ENCODE assay signal across 1 cellular context in the genomic region with DNA sequence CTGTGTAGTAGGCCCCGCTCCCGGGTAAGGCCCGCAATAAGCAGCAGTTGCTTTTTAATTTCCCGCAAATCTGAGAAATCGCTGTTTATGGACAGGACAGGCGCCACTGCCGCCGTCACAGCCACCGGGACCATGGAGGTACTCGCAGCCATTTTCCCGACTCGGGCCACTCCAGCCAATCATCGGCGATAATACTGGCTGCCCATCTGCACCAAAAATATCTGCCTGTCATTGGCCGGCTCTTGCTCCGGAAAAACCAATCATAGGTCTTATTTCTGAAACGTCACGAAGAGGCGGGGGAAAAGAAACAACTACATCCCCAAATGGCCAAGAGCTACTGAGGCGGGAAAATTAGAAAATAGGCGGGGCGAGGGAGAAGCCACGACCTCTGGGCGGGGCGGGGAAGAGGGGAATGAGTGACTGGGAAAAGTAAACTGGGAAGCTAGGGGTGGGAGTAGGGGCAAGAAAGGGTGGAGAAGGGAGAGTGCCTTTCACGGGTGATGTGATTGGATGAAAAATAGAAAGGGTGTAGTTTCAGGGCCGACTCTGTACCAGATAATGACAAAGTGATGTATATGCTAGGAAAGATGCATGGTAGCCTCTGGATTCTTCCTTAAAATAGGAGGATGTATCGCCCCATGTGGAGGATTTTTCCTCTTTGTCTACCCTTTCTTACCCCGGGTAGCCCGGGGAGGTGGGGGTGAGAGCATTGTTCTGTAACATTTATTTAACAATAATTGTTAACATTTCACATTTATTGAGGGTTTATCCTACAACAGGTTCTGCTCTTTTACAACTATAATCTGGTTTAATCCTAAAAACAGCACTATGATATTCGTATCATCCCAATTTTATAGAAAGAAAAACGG.
TF ChIP-seq lines count a peak whose summit lies in the region.

A gene with protein sequence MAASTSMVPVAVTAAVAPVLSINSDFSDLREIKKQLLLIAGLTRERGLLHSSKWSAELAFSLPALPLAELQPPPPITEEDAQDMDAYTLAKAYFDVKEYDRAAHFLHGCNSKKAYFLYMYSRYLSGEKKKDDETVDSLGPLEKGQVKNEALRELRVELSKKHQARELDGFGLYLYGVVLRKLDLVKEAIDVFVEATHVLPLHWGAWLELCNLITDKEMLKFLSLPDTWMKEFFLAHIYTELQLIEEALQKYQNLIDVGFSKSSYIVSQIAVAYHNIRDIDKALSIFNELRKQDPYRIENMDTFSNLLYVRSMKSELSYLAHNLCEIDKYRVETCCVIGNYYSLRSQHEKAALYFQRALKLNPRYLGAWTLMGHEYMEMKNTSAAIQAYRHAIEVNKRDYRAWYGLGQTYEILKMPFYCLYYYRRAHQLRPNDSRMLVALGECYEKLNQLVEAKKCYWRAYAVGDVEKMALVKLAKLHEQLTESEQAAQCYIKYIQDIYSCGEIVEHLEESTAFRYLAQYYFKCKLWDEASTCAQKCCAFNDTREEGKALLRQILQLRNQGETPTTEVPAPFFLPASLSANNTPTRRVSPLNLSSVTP (minus strand): TSS at position 163 of the 869 bp plus-strand sequence. CDS start 11 bp downstream, at position 152.

TF ChIP-seq in HepG2, 621 proteins besides CTCF, POLR2A, EP300 and RAD21 (continued from another document and continues in another):
- TF ChIP-seq FOXA3 (CRISPR knock-in tag; IDR thresholded peaks at IDR 0.05) (peak; percentile 67; the same call in 1 of the 2 replicates), ARHGAP35 (CRISPR knock-in tag; IDR thresholded peaks at IDR 0.05; ENCODE audit: borderline replicate concordance) (no peak), PLRG1 (conservative IDR thresholded peaks at IDR 0.05) (no peak), ZNF124 (CRISPR knock-in tag; IDR thresholded peaks at IDR 0.05) (no peak), PHF5A (CRISPR knock-in tag; IDR thresholded peaks at IDR 0.05; ENCODE audit: low read depth, unreplicated experiment) (peak; percentile 25), ARNTL (CRISPR knock-in tag; IDR thresholded peaks at IDR 0.05) (no peak), ZFP37 (CRISPR knock-in tag; IDR thresholded peaks at IDR 0.05; ENCODE audit: borderline replicate concordance) (no peak), SALL2 (CRISPR knock-in tag; IDR thresholded peaks at IDR 0.05) (no peak), CAMTA2 (CRISPR knock-in tag; IDR thresholded peaks at IDR 0.05; ENCODE audit: borderline replicate concordance) (no peak), NFATC3 (CRISPR knock-in tag; IDR thresholded peaks at IDR 0.05) (peak; percentile 79), NPAS2 (CRISPR knock-in tag; IDR thresholded peaks at IDR 0.05; ENCODE audit: borderline replicate concordance) (no peak), ZSCAN29 (CRISPR knock-in tag; conservative IDR thresholded peaks at IDR 0.05) (no peak; the same call in 1 of the 2 replicates), ZNF816 (CRISPR knock-in tag; IDR thresholded peaks at IDR 0.05; ENCODE audit: borderline replicate concordance) (no peak), THAP11 (CRISPR knock-in tag; IDR thresholded peaks at IDR 0.05) (peak; percentile 84), SP2 (CRISPR knock-in tag; IDR thresholded peaks at IDR 0.05) (peak; percentile 90), ZBTB42 (CRISPR knock-in tag; IDR thresholded peaks at IDR 0.05) (no peak), ZNF781 (CRISPR knock-in tag; IDR thresholded peaks at IDR 0.05; ENCODE audit: borderline replicate concordance, not compliant biosample characterization) (peak; percentile 64), ZNF235 (CRISPR knock-in tag; IDR thresholded peaks at IDR 0.05; ENCODE audit: borderline replicate concordance) (no peak), U2AF1 (optimal IDR thresholded peaks at IDR 0.05; ENCODE audit: low read depth, low read length) (no peak), TCF12 (IDR thresholded peaks at IDR 0.05) (no peak), TCF12 (CRISPR knock-in tag; IDR thresholded peaks at IDR 0.05) (no peak), ZKSCAN5 (CRISPR knock-in tag; IDR thresholded peaks at IDR 0.05) (no peak), ZMYM4 (CRISPR knock-in tag; IDR thresholded peaks at IDR 0.05) (peak; percentile 83), IRF2 (CRISPR knock-in tag; IDR thresholded peaks at IDR 0.05) (no peak), ARNT2 (CRISPR knock-in tag; IDR thresholded peaks at IDR 0.05; ENCODE audit: low read depth) (peak; percentile 71; the same call in 1 of the 2 replicates)
- TF ChIP-seq, protein P1, sequence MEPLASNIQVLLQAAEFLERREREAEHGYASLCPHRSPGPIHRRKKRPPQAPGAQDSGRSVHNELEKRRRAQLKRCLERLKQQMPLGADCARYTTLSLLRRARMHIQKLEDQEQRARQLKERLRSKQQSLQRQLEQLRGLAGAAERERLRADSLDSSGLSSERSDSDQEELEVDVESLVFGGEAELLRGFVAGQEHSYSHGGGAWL (CRISPR knock-in tag; IDR thresholded peaks at IDR 0.05), result no peak
- TF ChIP-seq, protein P2, sequence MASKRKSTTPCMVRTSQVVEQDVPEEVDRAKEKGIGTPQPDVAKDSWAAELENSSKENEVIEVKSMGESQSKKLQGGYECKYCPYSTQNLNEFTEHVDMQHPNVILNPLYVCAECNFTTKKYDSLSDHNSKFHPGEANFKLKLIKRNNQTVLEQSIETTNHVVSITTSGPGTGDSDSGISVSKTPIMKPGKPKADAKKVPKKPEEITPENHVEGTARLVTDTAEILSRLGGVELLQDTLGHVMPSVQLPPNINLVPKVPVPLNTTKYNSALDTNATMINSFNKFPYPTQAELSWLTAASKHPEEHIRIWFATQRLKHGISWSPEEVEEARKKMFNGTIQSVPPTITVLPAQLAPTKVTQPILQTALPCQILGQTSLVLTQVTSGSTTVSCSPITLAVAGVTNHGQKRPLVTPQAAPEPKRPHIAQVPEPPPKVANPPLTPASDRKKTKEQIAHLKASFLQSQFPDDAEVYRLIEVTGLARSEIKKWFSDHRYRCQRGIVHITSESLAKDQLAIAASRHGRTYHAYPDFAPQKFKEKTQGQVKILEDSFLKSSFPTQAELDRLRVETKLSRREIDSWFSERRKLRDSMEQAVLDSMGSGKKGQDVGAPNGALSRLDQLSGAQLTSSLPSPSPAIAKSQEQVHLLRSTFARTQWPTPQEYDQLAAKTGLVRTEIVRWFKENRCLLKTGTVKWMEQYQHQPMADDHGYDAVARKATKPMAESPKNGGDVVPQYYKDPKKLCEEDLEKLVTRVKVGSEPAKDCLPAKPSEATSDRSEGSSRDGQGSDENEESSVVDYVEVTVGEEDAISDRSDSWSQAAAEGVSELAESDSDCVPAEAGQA (IDR thresholded peaks at IDR 0.05; ENCODE audit: low read depth), result 0 out of 2 replicates have a peak, but pooled peaks have one; percentile 25
- TF ChIP-seq, protein P2 (CRISPR knock-in tag; IDR thresholded peaks at IDR 0.05; ENCODE audit: borderline replicate concordance), result no peak; the same call in 1 of the 2 replicates
- TF ChIP-seq, protein P3, sequence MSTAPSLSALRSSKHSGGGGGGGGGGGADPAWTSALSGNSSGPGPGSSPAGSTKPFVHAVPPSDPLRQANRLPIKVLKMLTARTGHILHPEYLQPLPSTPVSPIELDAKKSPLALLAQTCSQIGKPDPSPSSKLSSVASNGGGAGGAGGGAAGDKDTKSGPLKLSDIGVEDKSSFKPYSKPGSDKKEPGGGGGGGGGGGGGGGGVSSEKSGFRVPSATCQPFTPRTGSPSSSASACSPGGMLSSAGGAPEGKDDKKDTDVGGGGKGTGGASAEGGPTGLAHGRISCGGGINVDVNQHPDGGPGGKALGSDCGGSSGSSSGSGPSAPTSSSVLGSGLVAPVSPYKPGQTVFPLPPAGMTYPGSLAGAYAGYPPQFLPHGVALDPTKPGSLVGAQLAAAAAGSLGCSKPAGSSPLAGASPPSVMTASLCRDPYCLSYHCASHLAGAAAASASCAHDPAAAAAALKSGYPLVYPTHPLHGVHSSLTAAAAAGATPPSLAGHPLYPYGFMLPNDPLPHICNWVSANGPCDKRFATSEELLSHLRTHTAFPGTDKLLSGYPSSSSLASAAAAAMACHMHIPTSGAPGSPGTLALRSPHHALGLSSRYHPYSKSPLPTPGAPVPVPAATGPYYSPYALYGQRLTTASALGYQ (CRISPR knock-in tag; IDR thresholded peaks at IDR 0.05), result no peak
- TF ChIP-seq, protein P4, sequence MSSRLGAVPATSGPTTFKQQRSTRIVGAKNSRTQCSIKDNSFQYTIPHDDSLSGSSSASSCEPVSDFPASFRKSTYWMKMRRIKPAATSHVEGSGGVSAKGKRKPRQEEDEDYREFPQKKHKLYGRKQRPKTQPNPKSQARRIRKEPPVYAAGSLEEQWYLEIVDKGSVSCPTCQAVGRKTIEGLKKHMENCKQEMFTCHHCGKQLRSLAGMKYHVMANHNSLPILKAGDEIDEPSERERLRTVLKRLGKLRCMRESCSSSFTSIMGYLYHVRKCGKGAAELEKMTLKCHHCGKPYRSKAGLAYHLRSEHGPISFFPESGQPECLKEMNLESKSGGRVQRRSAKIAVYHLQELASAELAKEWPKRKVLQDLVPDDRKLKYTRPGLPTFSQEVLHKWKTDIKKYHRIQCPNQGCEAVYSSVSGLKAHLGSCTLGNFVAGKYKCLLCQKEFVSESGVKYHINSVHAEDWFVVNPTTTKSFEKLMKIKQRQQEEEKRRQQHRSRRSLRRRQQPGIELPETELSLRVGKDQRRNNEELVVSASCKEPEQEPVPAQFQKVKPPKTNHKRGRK (CRISPR knock-in tag; IDR thresholded peaks at IDR 0.05), result no peak
- TF ChIP-seq, protein P5, sequence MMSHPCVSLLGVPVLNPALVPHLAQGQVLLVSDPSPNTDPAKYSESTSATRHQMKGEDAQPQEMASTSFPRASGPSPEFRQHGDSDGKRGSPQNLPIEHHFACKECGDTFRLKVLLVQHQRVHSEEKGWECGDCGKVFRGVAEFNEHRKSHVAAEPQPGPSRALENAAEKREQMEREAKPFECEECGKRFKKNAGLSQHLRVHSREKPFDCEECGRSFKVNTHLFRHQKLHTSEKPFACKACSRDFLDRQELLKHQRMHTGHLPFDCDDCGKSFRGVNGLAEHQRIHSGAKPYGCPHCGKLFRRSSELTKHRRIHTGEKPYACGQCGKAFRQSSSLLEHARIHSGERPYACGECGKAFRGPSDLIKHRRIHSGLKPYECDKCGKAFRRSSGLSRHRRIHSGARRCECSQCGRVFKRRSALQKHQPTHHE (CRISPR knock-in tag; IDR thresholded peaks at IDR 0.05; ENCODE audit: borderline replicate concordance), result no peak
- TF ChIP-seq, protein P6, sequence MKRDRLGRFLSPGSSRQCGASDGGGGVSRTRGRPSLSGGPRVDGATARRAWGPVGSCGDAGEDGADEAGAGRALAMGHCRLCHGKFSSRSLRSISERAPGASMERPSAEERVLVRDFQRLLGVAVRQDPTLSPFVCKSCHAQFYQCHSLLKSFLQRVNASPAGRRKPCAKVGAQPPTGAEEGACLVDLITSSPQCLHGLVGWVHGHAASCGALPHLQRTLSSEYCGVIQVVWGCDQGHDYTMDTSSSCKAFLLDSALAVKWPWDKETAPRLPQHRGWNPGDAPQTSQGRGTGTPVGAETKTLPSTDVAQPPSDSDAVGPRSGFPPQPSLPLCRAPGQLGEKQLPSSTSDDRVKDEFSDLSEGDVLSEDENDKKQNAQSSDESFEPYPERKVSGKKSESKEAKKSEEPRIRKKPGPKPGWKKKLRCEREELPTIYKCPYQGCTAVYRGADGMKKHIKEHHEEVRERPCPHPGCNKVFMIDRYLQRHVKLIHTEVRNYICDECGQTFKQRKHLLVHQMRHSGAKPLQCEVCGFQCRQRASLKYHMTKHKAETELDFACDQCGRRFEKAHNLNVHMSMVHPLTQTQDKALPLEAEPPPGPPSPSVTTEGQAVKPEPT (CRISPR knock-in tag; IDR thresholded peaks at IDR 0.05; ENCODE audit: low read depth), result no peak
- TF ChIP-seq, protein P7, sequence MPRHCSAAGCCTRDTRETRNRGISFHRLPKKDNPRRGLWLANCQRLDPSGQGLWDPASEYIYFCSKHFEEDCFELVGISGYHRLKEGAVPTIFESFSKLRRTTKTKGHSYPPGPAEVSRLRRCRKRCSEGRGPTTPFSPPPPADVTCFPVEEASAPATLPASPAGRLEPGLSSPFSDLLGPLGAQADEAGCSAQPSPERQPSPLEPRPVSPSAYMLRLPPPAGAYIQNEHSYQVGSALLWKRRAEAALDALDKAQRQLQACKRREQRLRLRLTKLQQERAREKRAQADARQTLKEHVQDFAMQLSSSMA (CRISPR knock-in tag; IDR thresholded peaks at IDR 0.05), result no peak
- TF ChIP-seq, protein P8, sequence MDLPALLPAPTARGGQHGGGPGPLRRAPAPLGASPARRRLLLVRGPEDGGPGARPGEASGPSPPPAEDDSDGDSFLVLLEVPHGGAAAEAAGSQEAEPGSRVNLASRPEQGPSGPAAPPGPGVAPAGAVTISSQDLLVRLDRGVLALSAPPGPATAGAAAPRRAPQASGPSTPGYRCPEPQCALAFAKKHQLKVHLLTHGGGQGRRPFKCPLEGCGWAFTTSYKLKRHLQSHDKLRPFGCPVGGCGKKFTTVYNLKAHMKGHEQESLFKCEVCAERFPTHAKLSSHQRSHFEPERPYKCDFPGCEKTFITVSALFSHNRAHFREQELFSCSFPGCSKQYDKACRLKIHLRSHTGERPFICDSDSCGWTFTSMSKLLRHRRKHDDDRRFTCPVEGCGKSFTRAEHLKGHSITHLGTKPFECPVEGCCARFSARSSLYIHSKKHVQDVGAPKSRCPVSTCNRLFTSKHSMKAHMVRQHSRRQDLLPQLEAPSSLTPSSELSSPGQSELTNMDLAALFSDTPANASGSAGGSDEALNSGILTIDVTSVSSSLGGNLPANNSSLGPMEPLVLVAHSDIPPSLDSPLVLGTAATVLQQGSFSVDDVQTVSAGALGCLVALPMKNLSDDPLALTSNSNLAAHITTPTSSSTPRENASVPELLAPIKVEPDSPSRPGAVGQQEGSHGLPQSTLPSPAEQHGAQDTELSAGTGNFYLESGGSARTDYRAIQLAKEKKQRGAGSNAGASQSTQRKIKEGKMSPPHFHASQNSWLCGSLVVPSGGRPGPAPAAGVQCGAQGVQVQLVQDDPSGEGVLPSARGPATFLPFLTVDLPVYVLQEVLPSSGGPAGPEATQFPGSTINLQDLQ (CRISPR knock-in tag; IDR thresholded peaks at IDR 0.05), result no peak
